ENCODE assay signal across 27 cellular contexts in genomic region chr9:7089391-7089790, GRCh38.
"Had no signal": no experiment of that assay in that cellular context is flagged by ENCODE, and none has a peak within 500 bp of the region (broad histone marks: within the 10 kb centered on the region; RNA-seq: fewer than 3 reads in every experiment).

No MANE protein-coding gene starts in this region.

- H3K9me3 ChIP-seq: adrenal gland, body of pancreas, breast epithelium, MG63, Peyer's patch had no signal

- H3K4me3 Mint-ChIP-seq: activated CD4-positive, alpha-beta T cell treated with anti-CD3 and anti-CD28 coated beads, Interleukin-2, amount 10 ng/mL, durations not matched to agents 24 days and 14 days; activated CD8-positive, alpha-beta T cell treated with anti-CD3 and anti-CD28 coated beads for 36 hours; activated naive CD4-positive, alpha-beta T cell treated with anti-CD3 and anti-CD28 coated beads for 36 hours had no signal

- H3K36me3 ChIP-seq: adrenal gland, breast epithelium, MG63, Peyer's patch had no signal

- H3K27me3 Mint-ChIP-seq: activated CD4-positive, alpha-beta T cell treated with anti-CD3 and anti-CD28 coated beads, Interleukin-2, amount 10 ng/mL, durations not matched to agents 24 days and 14 days; activated CD8-positive, alpha-beta T cell treated with anti-CD3 and anti-CD28 coated beads for 36 hours had no signal

- DNase-seq: activated CD4-positive, alpha-beta T cell treated with anti-CD3 and anti-CD28 coated beads, Interleukin-2, amount 10 ng/mL, durations not matched to agents 24 days and 14 days; activated CD4-positive, alpha-beta T cell treated with anti-CD3 and anti-CD28 coated beads, Interleukin-2, amount 50 U/mL, for 4 hours; activated CD8-positive, alpha-beta T cell treated with anti-CD3 and anti-CD28 coated beads for 36 hours; activated gamma-delta T cell treated with Interleukin-2 at 50 U/mL for 16 hours; activated naive CD4-positive, alpha-beta T cell treated with anti-CD3 and anti-CD28 coated beads for 36 hours; activated T-cell treated with anti-CD3 and anti-CD28 coated beads, Interleukin-2, amount 50 U/mL, for 1 hour; adrenal gland; body of pancreas; Kasumi-1; KG1; MG63; NCI-H1048; NCI-H1105 treated with DMSO at 0.1 percent for 48 hours; NCI-H1436; NCI-H1694; NCI-H1930; NCI-H2081 treated with DMSO at 0.1 percent for 48 hours; NCI-H226; NCI-H446 treated with DMSO at 0.1 percent for 48 hours; NCI-H524; PC-3; Peyer's patch; RPMI8226; T1000 had no signal

- H3K27me3 ChIP-seq: adrenal gland, body of pancreas, breast epithelium, MG63, Peyer's patch had no signal

- H3K4me3 ChIP-seq: adrenal gland, body of pancreas, breast epithelium, MG63, Peyer's patch had no signal

- H3K27ac Mint-ChIP-seq: activated CD4-positive, alpha-beta T cell treated with anti-CD3 and anti-CD28 coated beads, Interleukin-2, amount 10 ng/mL, durations not matched to agents 24 days and 14 days; activated CD8-positive, alpha-beta T cell treated with anti-CD3 and anti-CD28 coated beads for 36 hours; activated naive CD4-positive, alpha-beta T cell treated with anti-CD3 and anti-CD28 coated beads for 36 hours; activated naive CD4-positive, alpha-beta T cell treated with anti-CD3 and anti-CD28 coated beads, Interleukin-2, amount 50 U/mL, for 72 hours; activated T-helper 2 cell treated with anti-CD3 and anti-CD28 coated beads, Interferon-gamma antibody, Interleukin-2, Interleukin-4, amounts not matched to agents 10 μg/mL and 5 μg/mL and 100 μg/mL, durations not matched to agents 14 hours and 24 hours and 36 hours had no signal

- ATAC-seq: activated CD8-positive, alpha-beta T cell treated with anti-CD3 and anti-CD28 coated beads for 36 hours; activated naive CD4-positive, alpha-beta T cell treated with anti-CD3 and anti-CD28 coated beads, Interleukin-2, amount 50 U/mL, for 72 hours; body of pancreas; PC-3 had no signal

- H3K9me3 Mint-ChIP-seq: activated CD4-positive, alpha-beta T cell treated with anti-CD3 and anti-CD28 coated beads, Interleukin-2, amount 10 ng/mL, durations not matched to agents 24 days and 14 days; activated CD8-positive, alpha-beta T cell treated with anti-CD3 and anti-CD28 coated beads for 36 hours; activated naive CD4-positive, alpha-beta T cell treated with anti-CD3 and anti-CD28 coated beads for 36 hours; activated naive CD4-positive, alpha-beta T cell treated with anti-CD3 and anti-CD28 coated beads, Interleukin-2, amount 50 U/mL, for 72 hours; activated T-helper 2 cell treated with anti-CD3 and anti-CD28 coated beads, Interferon-gamma antibody, Interleukin-2, Interleukin-4, amounts not matched to agents 10 μg/mL and 5 μg/mL and 100 μg/mL, durations not matched to agents 14 hours and 24 hours and 36 hours had no signal

- H3K4me1 ChIP-seq: adrenal gland, body of pancreas, breast epithelium, Peyer's patch had no signal

- H3K27ac ChIP-seq: adrenal gland, body of pancreas, breast epithelium, Peyer's patch had no signal
